Comparison of ENCODE assay signal across 12 cellular contexts in genomic region chr17:50058296-50058945, GRCh38. TPM values are rescaled to one million over a fixed set of nuclear protein-coding genes. Genes with fewer than 3 reads are reported as not detected.
DNase-seq lines count a peak whose midpoint lies in the region; ATAC-seq and TF ChIP-seq lines count a peak whose summit lies in the region.
"Had no signal": no experiment of that assay in that cellular context is flagged by ENCODE, and none has a peak within 500 bp of the region (broad histone marks: within the 10 kb centered on the region; RNA-seq: fewer than 3 reads in every experiment).

No MANE protein-coding gene starts in this region.

- no peak for ATAC-seq in left lung
- no peak for ATAC-seq in GM18909 (IDR thresholded peaks at IDR 0.05; ENCODE audit: poor library complexity, unreplicated experiment)
- ATAC-seq in HG02798 (IDR thresholded peaks at IDR 0.05; ENCODE audit: poor library complexity, unreplicated experiment) = no peak
- ATAC-seq: sciatic nerve; stimulated activated effector memory CD8-positive, alpha-beta T cell treated with anti-CD3 and anti-CD28 coated beads, Interleukin-12 subunit alpha, Interleukin-12 subunit beta, amount 100 ng/mL, for 72 hours had no signal

- peaks cover 83% of the 10 kb centered on the region for H3K4me1 Mint-ChIP-seq in HFFc6 (ENCODE audit: low read depth)

- TF ChIP-seq POLR2A in spleen (IDR thresholded peaks at IDR 0.05) = no peak

- H3K4me1 ChIP-seq in left lung (peaks cover 69 to 97% of the 10 kb centered on the region in 2 donors), spleen (peaks cover 12 to 100% (median 62%) of the 10 kb centered on the region in 6 donors)
- H3K4me1 ChIP-seq: HAP-1 had no signal

- H3K4me3 Mint-ChIP-seq in HFFc6 = peak overlapping the region; percentile 95

- DNase-seq in HFFc6 (no peak), astrocyte of the spinal cord (ENCODE audit: low read depth, low spot score) (no peak), left lung (no peak), spleen (peak; percentile 42), DMS79 treated with DMSO at 0.1 percent for 48 hours (lab: John Stamatoyannopoulos, UW) (no peak)
- DNase-seq: activated CD8-positive, alpha-beta memory T cell treated with anti-CD3 and anti-CD28 coated beads, Interleukin-2, amount 50 U/mL, for 4 hours; NCI-H226 had no signal

- H3K27me3 ChIP-seq in left lung (peaks cover 0 to 47% of the 10 kb centered on the region in 2 donors), spleen (replicated peaks in 1 of 7) (peaks cover 0 to 45% (median 0%) of the 10 kb centered on the region in 7 donors)

- peak overlapping the region; percentile 99 for H3K27ac Mint-ChIP-seq in HFFc6

- H3K36me3 ChIP-seq in left lung (no peaks in the 10 kb centered on the region), spleen (no peaks in the 10 kb centered on the region)
- H3K36me3 ChIP-seq: HAP-1 had no signal

- in situ Hi-C loops in astrocyte of the spinal cord (cut with HindIII; ENCODE audit: low sequenced_read_pairs) = no loop called here

- H3K27ac ChIP-seq in left lung (peak overlapping the region; percentile 60 to 87), spleen (peak overlapping the region in 6 of 8 donors; percentile 2 to 88 (median 74))

- peak overlapping the region; percentile 24 for H3K4me3 ChIP-seq in astrocyte of the spinal cord (ENCODE audit: low read depth, low read length)
- H3K4me3 ChIP-seq in left lung = peak overlapping the region; percentile 61 to 78
- peak overlapping the region in 3 of 8 donors; percentile 9 to 95 (median 83) for H3K4me3 ChIP-seq in spleen
- H3K4me3 ChIP-seq: HAP-1 had no signal

- H3K36me3 Mint-ChIP-seq in HFFc6 (ENCODE audit: low read depth) = peaks cover 33% of the 10 kb centered on the region
- H3K36me3 Mint-ChIP-seq: stimulated activated effector memory CD8-positive, alpha-beta T cell treated with anti-CD3 and anti-CD28 coated beads, Interleukin-12 subunit alpha, Interleukin-12 subunit beta, amount 100 ng/mL, for 72 hours had no signal

- intact Hi-C loops in left lung (cut with DNase I) (no loop called here), spleen (cut with DNase I; ENCODE audit: low total_unique reads) (no loop called here)

- TF ChIP-seq CTCF in HFFc6 (IDR thresholded peaks at IDR 0.05) (no peak), astrocyte of the spinal cord (IDR thresholded peaks at IDR 0.05; ENCODE audit: low read depth, low read length) (no peak), left lung (IDR thresholded peaks at IDR 0.05) (no peak), spleen (IDR thresholded peaks at IDR 0.05 in 8 of 11, conservative IDR thresholded peaks at IDR 0.05 in 3 of 11) (no peak)

- H3K9me3 Mint-ChIP-seq in HFFc6 = no peaks in the 10 kb centered on the region
- H3K9me3 Mint-ChIP-seq: stimulated activated effector memory CD8-positive, alpha-beta T cell treated with anti-CD3 and anti-CD28 coated beads, Interleukin-12 subunit alpha, Interleukin-12 subunit beta, amount 100 ng/mL, for 72 hours had no signal

- H3K9me3 ChIP-seq in left lung = no peaks in the 10 kb centered on the region
- H3K9me3 ChIP-seq in spleen = no peaks in the 10 kb centered on the region
- H3K9me3 ChIP-seq: HAP-1 had no signal

- H3K27me3 Mint-ChIP-seq in HFFc6 (ENCODE audit: insufficient read depth) = peaks cover 12% of the 10 kb centered on the region

- 82 to 89% (median 85%) methylated on average over 10 of the region's 10 CpGs for WGBS in spleen, 5 donors

RNA-seq across cellular contexts. Expression of gene ITGA3, which starts 2.5 kb away (rescaled TPM):
- total RNA-seq in HFFc6 (2021; fragmentation: NEBNext Ultra II Directional; extraction: Animal tissue kit (Norgen Biotek cat#: 25700)) = 100 to 1,000 TPM; 272 to 319 (median 288) TPM
- total RNA-seq in left lung = 100 to 1,000 TPM; 182 to 311 TPM
- total RNA-seq in spleen = 10 to 100 TPM; 22.7 to 52.3 (median 41.1) TPM
- 10 to 100 TPM in 1 of 3 donors, 1 to 10 TPM in 2; 5.5 to 16.6 (median 8.1) TPM for polyA plus RNA-seq in spleen

RNA-seq across cellular contexts. Expression of gene PDK2, which starts 36.7 kb away (rescaled TPM):
- 10 to 100 TPM; 26.6 to 35.6 (median 29.6) TPM for total RNA-seq in HFFc6 (2021; fragmentation: NEBNext Ultra II Directional; extraction: Animal tissue kit (Norgen Biotek cat#: 25700))
- 10 to 100 TPM; 20.7 to 32.0 TPM for total RNA-seq in left lung
- total RNA-seq in spleen = 10 to 100 TPM; 22.9 to 41.5 (median 26.1) TPM
- polyA plus RNA-seq in spleen = 10 to 100 TPM in 1 of 3 donors, 1 to 10 TPM in 2; 8.7 to 16.9 (median 9.5) TPM
